ENCODE assay signal across 13 cellular contexts in genomic region chr15:71447328-71448250, GRCh38.
DNase-seq lines count a peak whose midpoint lies in the region; ATAC-seq, FAIRE-seq and TF ChIP-seq lines count a peak whose summit lies in the region.
"Had no signal": no experiment of that assay in that cellular context is flagged by ENCODE, and none has a peak within 500 bp of the region (broad histone marks: within the 10 kb centered on the region; RNA-seq: fewer than 3 reads in every experiment).

No MANE protein-coding gene starts in this region.

- H3K36me3 ChIP-seq in bronchial epithelial cell (ENCODE audit: control insufficient read depth, insufficient read depth, low read length) (no peaks in the 10 kb centered on the region), liver (ENCODE audit: control insufficient read depth in 4 of 4, insufficient read depth in 3 of 4, low read depth in 1 of 4, low read length in 3 of 4) (no peaks in the 10 kb centered on the region)
- H3K36me3 ChIP-seq: transverse colon had no signal

- intact Hi-C loops in Right ventricle myocardium inferior (cut with DNase I) = loop anchor here (2.0 to 5.0 kb wide), 4 partner anchors 100 to 353 kb away; no protein-coding TSS in a partner anchor

- peak in 1 of 2 donors; percentile 7 for TF ChIP-seq RAD21 in liver (IDR thresholded peaks at IDR 0.05)

- H3K9me3 ChIP-seq in liver (ENCODE audit: control insufficient read depth in 4 of 4, low read length in 3 of 4) = no peaks in the 10 kb centered on the region
- H3K9me3 ChIP-seq: psoas muscle, transverse colon had no signal

- no peak for FAIRE-seq in bronchial epithelial cell (lab: Jason Lieb, UNC)

- peaks cover 0 to 35% (median 27%) of the 10 kb centered on the region in 4 donors for H3K4me1 ChIP-seq in liver (ENCODE audit: control insufficient read depth in 4 of 4, insufficient read depth in 4 of 4, low read length in 3 of 4)

- H3K9ac ChIP-seq in liver (ENCODE audit: low read depth in 1 of 2, low read length in 2 of 2) = peak overlapping the region in 1 of 2 donors; percentile 3

- no peak for ATAC-seq in HG02884 (IDR thresholded peaks at IDR 0.05; ENCODE audit: unreplicated experiment)
- no peak for ATAC-seq in Right ventricle myocardium inferior

- no peaks in the 10 kb centered on the region for H3K27me3 ChIP-seq in bronchial epithelial cell (ENCODE audit: control insufficient read depth, insufficient read depth, low read length)
- H3K27me3 ChIP-seq in liver (ENCODE audit: control insufficient read depth in 4 of 4, insufficient read depth in 4 of 4, low read length in 3 of 4) = no peaks in the 10 kb centered on the region
- H3K27me3 ChIP-seq: transverse colon had no signal

- peak overlapping the region; percentile 38 to 51 for H3K27ac ChIP-seq in liver (ENCODE audit: low read depth in 1 of 2, low read length in 2 of 2)
- H3K27ac ChIP-seq: psoas muscle, transverse colon had no signal

- 69% methylated on average over 8 of the region's 8 CpGs for WGBS in liver

- TF ChIP-seq CTCF in bronchial epithelial cell (IDR thresholded peaks at IDR 0.05; ENCODE audit: insufficient read depth, low read length, severe bottlenecking) (no peak), liver (IDR thresholded peaks at IDR 0.05; ENCODE audit: low read depth, low read length, missing input control) (no peak)

- H3K4me3 ChIP-seq in bronchial epithelial cell (ENCODE audit: low read depth, low read length) (no peak overlapping the region), liver (ENCODE audit: low read depth in 1 of 3, low read length in 3 of 3) (no peak overlapping the region)
- H3K4me3 ChIP-seq: psoas muscle, transverse colon had no signal

- peak; percentile 93 for DNase-seq in A172 (ENCODE audit: low spot score)
- peak; percentile 48 for DNase-seq in LHCN-M2 (ENCODE audit: low read depth)
- peak; percentile 96 for DNase-seq in bronchial epithelial cell (ENCODE audit: low read depth)
- DNase-seq in DMS153 (lab: John Stamatoyannopoulos, UW) = no peak
- no peak for DNase-seq in Right ventricle myocardium inferior (ENCODE audit: missing footprints)
- no peak for DNase-seq in central memory CD4-positive, alpha-beta T cell
- DNase-seq: 8988T; activated CD8-positive, alpha-beta memory T cell treated with anti-CD3 and anti-CD28 coated beads for 24 hours; psoas muscle; T-helper 1 cell had no signal

TF ChIP-seq in liver, 16 proteins besides CTCF, POLR2A, EP300 and RAD21:
- peak in 1 of 2 donors; percentile 38 for TF ChIP-seq RXRA (IDR thresholded peaks at IDR 0.05)
- no peak for TF ChIP-seq YY1 (IDR thresholded peaks at IDR 0.05)

Comparison
In these comparisons a context has a peak if more than half of its experiments do, and no peak if none do; other contexts are left out.
1. DNase-seq: peak in A172 (single experiment), LHCN-M2 (single experiment) and bronchial epithelial cell (single experiment); none in DMS153 (single experiment), Right ventricle myocardium inferior (single experiment) and central memory CD4-positive, alpha-beta T cell (single experiment).